Comparison of ENCODE assay signal across 8 cellular contexts in genomic region chr3:169764453-169765280, GRCh38. TPM values are rescaled to one million over a fixed set of nuclear protein-coding genes. Genes with fewer than 3 reads are reported as not detected.
DNase-seq lines count a peak whose midpoint lies in the region; ATAC-seq, FAIRE-seq and TF ChIP-seq lines count a peak whose summit lies in the region.

Gene TERC (minus strand): TSS chr3:169765060.

- H3K27ac Mint-ChIP-seq in activated naive CD8-positive, alpha-beta T cell treated with anti-CD3 and anti-CD28 coated beads, Interleukin-2, amount 50 U/mL, for 24 hours, result peak within 1 kb of the TSS; percentile 97

- peak within 1 kb of the TSS; percentile 60; the same call in 1 of the 2 replicates for H3K4me3 ChIP-seq in GM08714 (ENCODE audit: low read length)
- H3K4me3 ChIP-seq in HFF-Myc (replicated peaks; ENCODE audit: low read depth, low read length), result peak within 1 kb of the TSS; percentile 76
- H3K4me3 ChIP-seq in pancreas, result peak within 1 kb of the TSS; percentile 52 to 84 (median 65)
- peak within 1 kb of the TSS; percentile 30 to 96 (median 75) for H3K4me3 ChIP-seq in thyroid gland (replicated peaks in 1 of 3)

- no peaks in the 10 kb centered on the region for H3K36me3 ChIP-seq in pancreas
- H3K36me3 ChIP-seq in thyroid gland, result no peaks in the 10 kb centered on the region

- FAIRE-seq in pancreas (lab: Jason Lieb, UNC), result no peak

- H3K4me1 Mint-ChIP-seq in activated naive CD8-positive, alpha-beta T cell treated with anti-CD3 and anti-CD28 coated beads, Interleukin-2, amount 50 U/mL, for 24 hours, result peaks cover 40% of the 10 kb centered on the region

- H3K27me3 ChIP-seq in pancreas (no peaks in the 10 kb centered on the region), thyroid gland (no peaks in the 10 kb centered on the region)

- H3K4me1 ChIP-seq in pancreas, result no peaks in the 10 kb centered on the region
- peaks cover 6 to 11% of the 10 kb centered on the region in 2 donors for H3K4me1 ChIP-seq in thyroid gland

- peak; percentile 62 for DNase-seq in HFF-Myc (ENCODE audit: extremely low read depth, low read depth)
- peak; percentile 65 for DNase-seq in NCI-H1048 (lab: John Stamatoyannopoulos, UW)
- DNase-seq in SW 1271 (lab: John Stamatoyannopoulos, UW), result peak; percentile 82 to 89
- peak; percentile 92 for DNase-seq in activated naive CD8-positive, alpha-beta T cell treated with anti-CD3 and anti-CD28 coated beads, Interleukin-2, amount 50 U/mL, for 24 hours
- peak; percentile 95 for DNase-seq in Right ventricle myocardium inferior (ENCODE audit: missing footprints)
- DNase-seq in pancreas, result peak; percentile 87 to 95 (median 92)
- peak; percentile 94 to 96 for DNase-seq in thyroid gland

- intact Hi-C loops in Right ventricle myocardium inferior (cut with DNase I), result loop anchor here (10.0 kb wide), 1 partner anchor 620 kb away; no protein-coding TSS in a partner anchor
- intact Hi-C loops in pancreas (cut with DNase I), result no loop called here
- intact Hi-C loops in thyroid gland (cut with DNase I), result no loop called here

- peaks cover 7% of the 10 kb centered on the region for H3K9me3 Mint-ChIP-seq in activated naive CD8-positive, alpha-beta T cell treated with anti-CD3 and anti-CD28 coated beads, Interleukin-2, amount 50 U/mL, for 24 hours

- H3K27me3 Mint-ChIP-seq in activated naive CD8-positive, alpha-beta T cell treated with anti-CD3 and anti-CD28 coated beads, Interleukin-2, amount 50 U/mL, for 24 hours, result peaks cover 3% of the 10 kb centered on the region

- peaks cover 2% of the 10 kb centered on the region for H3K36me3 Mint-ChIP-seq in activated naive CD8-positive, alpha-beta T cell treated with anti-CD3 and anti-CD28 coated beads, Interleukin-2, amount 50 U/mL, for 24 hours (ENCODE audit: low read depth)

- peak within 1 kb of the TSS; percentile 73 to 94 (median 92) for H3K27ac ChIP-seq in pancreas
- H3K27ac ChIP-seq in thyroid gland, result peak within 1 kb of the TSS; percentile 96 to 99 (median 98)

- TF ChIP-seq CTCF in HFF-Myc (IDR thresholded peaks at IDR 0.05; ENCODE audit: low read depth, low read length, missing control alignments), result no peak
- TF ChIP-seq CTCF in pancreas (IDR thresholded peaks at IDR 0.05), result no peak
- peak in 1 of 6 experiments; percentile 3 for TF ChIP-seq CTCF in thyroid gland (IDR thresholded peaks at IDR 0.05)

- H3K4me3 Mint-ChIP-seq in activated naive CD8-positive, alpha-beta T cell treated with anti-CD3 and anti-CD28 coated beads, Interleukin-2, amount 50 U/mL, for 24 hours, result peak within 1 kb of the TSS; percentile 96

- peak; percentile 73 to 95 for TF ChIP-seq POLR2A in thyroid gland (IDR thresholded peaks at IDR 0.05)

- 0 to 1% methylated on average over 77 of the region's 77 CpGs for WGBS in pancreas, 2 donors
- WGBS in thyroid gland, 2 donors, result 0 to 1% methylated on average over 56 to 59 of the region's 77 CpGs

- ATAC-seq in activated naive CD8-positive, alpha-beta T cell treated with anti-CD3 and anti-CD28 coated beads, Interleukin-2, amount 50 U/mL, for 24 hours, result peak; percentile 88
- ATAC-seq in Right ventricle myocardium inferior, result peak; percentile 96
- ATAC-seq in pancreas, result peak; percentile 88 to 95 (median 94)

- H3K9me3 ChIP-seq in pancreas (no peaks in the 10 kb centered on the region), thyroid gland (no peaks in the 10 kb centered on the region)

RNA-seq across cellular contexts. Expression of gene TERC, which starts in this region (rescaled TPM):
- total RNA-seq in Right ventricle myocardium inferior, result 2.6 TPM
- 10 to 100 TPM in 2 of 6 donors, 1 to 10 TPM in 3, not detected in 1; 1.0 to 11.1 (median 2.7) TPM for total RNA-seq in pancreas
- polyA plus RNA-seq in pancreas, result not detected
- 100 to 1,000 TPM in 3 of 4 donors, 10 to 100 TPM in 1; 83.6 to 291 (median 166) TPM for total RNA-seq in thyroid gland

Comparison
In these comparisons a context has a peak if more than half of its experiments do, and no peak if none do; other contexts are left out.
1. Peak in every context shown above with its lines: DNase-seq, ATAC-seq, H3K4me3 ChIP-seq and H3K27ac ChIP-seq.
2. RNA of gene TERC (total RNA-seq): 83.6 to 291 TPM in thyroid gland; 1.0 to 11.1 TPM in pancreas and 2.6 TPM in Right ventricle myocardium inferior (single experiment); every median in the first group is over 4 times any median in the second.